Comparison of ENCODE assay signal across 8 cellular contexts in the genomic region with DNA sequence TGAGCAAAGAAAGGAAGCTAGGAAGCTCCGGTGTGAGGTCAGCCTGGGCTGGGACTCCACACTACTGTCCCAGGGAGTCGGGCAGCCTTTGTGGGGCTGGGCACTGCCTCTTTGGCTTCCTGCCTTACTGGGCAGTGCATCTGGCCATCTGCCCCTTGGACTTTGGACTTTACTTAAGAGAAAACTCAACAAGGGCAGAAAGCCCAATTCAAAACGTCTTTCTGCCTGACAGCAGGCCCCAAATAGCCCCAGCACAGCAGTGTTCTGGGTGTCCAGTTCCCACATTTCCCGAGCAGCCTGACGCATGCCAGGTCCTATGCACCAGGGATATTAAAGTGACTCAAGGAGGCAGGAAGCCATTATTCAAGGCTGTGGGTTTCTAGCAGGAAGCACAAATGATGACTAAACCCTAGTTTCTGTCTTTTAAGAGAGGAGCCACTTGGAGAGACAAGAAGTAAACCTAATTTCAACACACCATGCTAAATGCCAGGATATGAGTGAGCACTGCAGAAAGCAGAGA. TPM values are rescaled to one million over a fixed set of nuclear protein-coding genes. Genes with fewer than 3 reads are reported as not detected.
DNase-seq lines count a peak whose midpoint lies in the region; ATAC-seq and TF ChIP-seq lines count a peak whose summit lies in the region.

No MANE protein-coding gene starts in this region.

- no peaks in the 10 kb centered on the region for H3K9me3 ChIP-seq in body of pancreas
- no peaks in the 10 kb centered on the region for H3K9me3 ChIP-seq in subcutaneous abdominal adipose tissue (ENCODE audit: control insufficient read depth in 5 of 5, low read length in 5 of 5)

- H3K9ac ChIP-seq in subcutaneous abdominal adipose tissue (ENCODE audit: low read length in 5 of 5), result peak overlapping the region in 3 of 5 donors; percentile 0 to 53 (median 25)

- ATAC-seq in body of pancreas, result peak; percentile 97
- no peak for ATAC-seq in HG02973 (IDR thresholded peaks at IDR 0.05; ENCODE audit: unreplicated experiment)

- peak overlapping the region; percentile 91 to 95 (median 91) for H3K27ac ChIP-seq in body of pancreas
- peak overlapping the region; percentile 2 for H3K27ac ChIP-seq in layer of hippocampus (ENCODE audit: low read depth, low read length)
- peak overlapping the region; percentile 88 for H3K27ac ChIP-seq in subcutaneous abdominal adipose tissue (ENCODE audit: low read depth, low read length)

- 1 to 8% methylated on average over 4 to 5 of the region's 5 CpGs for WGBS in body of pancreas, 2 donors

- H3K4me3 ChIP-seq in body of pancreas (no peak overlapping the region), subcutaneous abdominal adipose tissue (ENCODE audit: low read depth in 1 of 5, low read length in 5 of 5) (peak overlapping the region in 2 of 5 donors; percentile 12)

- H3K4me1 ChIP-seq in body of pancreas (peaks cover 64% of the 10 kb centered on the region), subcutaneous abdominal adipose tissue (ENCODE audit: control insufficient read depth in 5 of 5, insufficient read depth in 5 of 5, low read length in 5 of 5) (peaks cover 2 to 42% (median 33%) of the 10 kb centered on the region in 5 donors)

- TF ChIP-seq CTCF in body of pancreas (IDR thresholded peaks at IDR 0.05), result no peak

- peak; percentile 91 for DNase-seq in GM03348 (ENCODE audit: low spot score)
- peak; percentile 93 for DNase-seq in NCI-H226
- peak; percentile 95 to 98 (median 96) for DNase-seq in body of pancreas
- no peak for DNase-seq in NCI-H1092 (lab: John Stamatoyannopoulos, UW)
- no peak for DNase-seq in NCI-H2029 treated with DMSO at 0.1 percent for 48 hours (lab: John Stamatoyannopoulos, UW)

- H3K27me3 ChIP-seq in body of pancreas (no peaks in the 10 kb centered on the region), layer of hippocampus (ENCODE audit: control insufficient read depth, insufficient read depth, low read length) (no peaks in the 10 kb centered on the region), subcutaneous abdominal adipose tissue (ENCODE audit: control insufficient read depth in 5 of 5, insufficient read depth in 4 of 5, low read length in 5 of 5) (no peaks in the 10 kb centered on the region)

- no peaks in the 10 kb centered on the region for H3K36me3 ChIP-seq in body of pancreas (replicated peaks in 1 of 2; ENCODE audit: insufficient read depth in 1 of 2, low read depth in 2 of 2)
- H3K36me3 ChIP-seq in subcutaneous abdominal adipose tissue (ENCODE audit: control insufficient read depth in 5 of 5, insufficient read depth in 5 of 5, low read length in 5 of 5), result peaks cover 0 to 8% (median 2%) of the 10 kb centered on the region in 5 donors

- TF ChIP-seq POLR2A in body of pancreas (IDR thresholded peaks at IDR 0.05), result peak in 2 of 3 donors; percentile 59 to 66

- intact Hi-C loops in body of pancreas (cut with DNase I), result no loop called here

RNA-seq across cellular contexts. Expression of gene EDEM3, which starts 37.9 kb away (rescaled TPM):
- 10 to 100 TPM; 37.9 to 49.4 TPM for total RNA-seq in body of pancreas

Comparison
In these comparisons a context has a peak if more than half of its experiments do, and no peak if none do; other contexts are left out.
1. DNase-seq: peak in GM03348 (single experiment), NCI-H226 (single experiment) and body of pancreas (4 of 4); none in NCI-H1092 (single experiment) and NCI-H2029 treated with DMSO at 0.1 percent for 48 hours (single experiment).
2. H3K27ac ChIP-seq: peak in every context shown above with its lines; median percentile 91 in body of pancreas; 88 in subcutaneous abdominal adipose tissue; 2 in layer of hippocampus.